Comparison of ENCODE assay signal across 14 cellular contexts in the genomic region with DNA sequence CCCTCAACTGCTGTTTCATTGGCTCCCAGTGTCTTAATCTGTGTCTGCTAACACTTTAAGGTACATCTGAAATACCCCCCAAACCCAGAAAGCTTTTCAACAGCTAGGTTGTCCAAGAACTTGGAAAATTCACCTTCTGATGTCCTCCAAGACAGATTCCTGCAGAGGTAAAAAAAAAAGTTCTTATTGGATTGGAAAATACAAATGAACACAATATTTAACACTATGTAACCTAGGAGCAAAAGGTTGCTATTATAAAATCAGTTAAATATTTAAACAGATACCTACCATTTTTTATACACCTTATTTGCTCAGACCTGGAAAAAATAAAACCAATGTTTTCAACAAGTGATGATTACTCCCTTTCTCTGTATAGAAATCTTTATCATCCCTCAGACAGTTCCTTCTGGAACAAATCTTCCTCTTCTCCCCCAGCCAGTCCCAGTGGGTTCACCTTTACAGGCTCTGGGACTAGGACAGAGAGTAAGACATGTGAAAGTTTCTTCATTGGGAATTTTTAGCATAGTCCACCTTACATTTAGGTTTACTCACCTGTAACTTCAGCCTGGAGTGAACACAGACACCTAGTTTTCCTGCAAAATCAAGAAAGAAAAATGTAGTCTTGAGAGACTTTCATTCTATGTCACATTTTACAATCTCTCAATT. TPM values are rescaled to one million over a fixed set of nuclear protein-coding genes. Genes with fewer than 3 reads are reported as not detected.
A peak's percentile ranks its signal among the peaks of the same experiment; 100 is the strongest.
DNase-seq lines count a peak whose midpoint lies in the region; ATAC-seq and TF ChIP-seq lines count a peak whose summit lies in the region.
"Had no signal": no experiment of that assay in that cellular context is flagged by ENCODE, and none has a peak within 500 bp of the region (broad histone marks: within the 10 kb centered on the region; RNA-seq: fewer than 3 reads in every experiment).

No MANE protein-coding gene starts in this region.

- ATAC-seq in HCT116 = no peak
- no peak for ATAC-seq in HG02759 (IDR thresholded peaks at IDR 0.05; ENCODE audit: unreplicated experiment)
- no peak for ATAC-seq in HG02973 (IDR thresholded peaks at IDR 0.05; ENCODE audit: unreplicated experiment)
- ATAC-seq in GM18867 (IDR thresholded peaks at IDR 0.05; ENCODE audit: unreplicated experiment) = no peak
- ATAC-seq: mucosa of descending colon had no signal

- H3K27ac Mint-ChIP-seq in CD8-positive, alpha-beta memory T cell = peak overlapping the region; percentile 27 to 96 (median 91)
- peak overlapping the region; percentile 57 for H3K27ac Mint-ChIP-seq in activated T-helper 1 cell treated with anti-CD3 and anti-CD28 coated beads, Interleukin-12 subunit alpha, Interleukin-12 subunit beta, Interleukin-2, Interleukin-4 antibody, amounts not matched to agents 30 ng/mL and 10 ng/mL and 1 ng/mL, durations not matched to agents 14 hours and 24 hours and 36 hours

- peaks cover 46 to 71% (median 51%) of the 10 kb centered on the region in 3 donors for H3K4me1 Mint-ChIP-seq in CD8-positive, alpha-beta memory T cell
- peaks cover 45% of the 10 kb centered on the region for H3K4me1 Mint-ChIP-seq in activated T-helper 1 cell treated with anti-CD3 and anti-CD28 coated beads, Interleukin-12 subunit alpha, Interleukin-12 subunit beta, Interleukin-2, Interleukin-4 antibody, amounts not matched to agents 30 ng/mL and 10 ng/mL and 1 ng/mL, durations not matched to agents 14 hours and 24 hours and 36 hours (ENCODE audit: low read depth)

- no peaks in the 10 kb centered on the region for H3K27me3 ChIP-seq in CD8-positive, alpha-beta memory T cell (ENCODE audit: insufficient read depth, low read length, poor library complexity, severe bottlenecking)
- H3K27me3 ChIP-seq in HCT116 (ENCODE audit: insufficient read depth, low read length) (no peaks in the 10 kb centered on the region), muscle layer of duodenum (ENCODE audit: low read depth, low read length) (no peaks in the 10 kb centered on the region)

- DNase-seq in CD8-positive, alpha-beta memory T cell = no peak
- no peak for DNase-seq in HCT116 (ENCODE audit: low read depth, low spot score)
- no peak for DNase-seq in activated T-helper 1 cell treated with anti-CD3 and anti-CD28 coated beads, Interleukin-12 subunit alpha, Interleukin-12 subunit beta, Interleukin-2, Interleukin-4 antibody, amounts not matched to agents 30 ng/mL and 10 ng/mL and 1 ng/mL, durations not matched to agents 14 hours and 24 hours and 36 hours (ENCODE audit: low spot score)
- DNase-seq in NCI-H2107 (lab: John Stamatoyannopoulos, UW) = no peak
- DNase-seq: anterior cingulate cortex, foreskin fibroblast, mucosa of descending colon, NCI-H2171 had no signal

- no peaks in the 10 kb centered on the region for H3K9me3 ChIP-seq in CD8-positive, alpha-beta memory T cell (ENCODE audit: low read length)
- H3K9me3 ChIP-seq in HCT116 (ENCODE audit: control insufficient read depth in 1 of 2, insufficient read depth in 1 of 2, low read depth in 1 of 2, low read length in 2 of 2) (no peaks in the 10 kb centered on the region), muscle layer of duodenum (ENCODE audit: control insufficient read depth in 1 of 2, low read length in 2 of 2) (no peaks in the 10 kb centered on the region)
- H3K9me3 ChIP-seq: mucosa of descending colon had no signal

- H3K36me3 Mint-ChIP-seq in CD8-positive, alpha-beta memory T cell = peaks cover 6 to 52% (median 24%) of the 10 kb centered on the region in 3 donors
- peaks cover 50% of the 10 kb centered on the region for H3K36me3 Mint-ChIP-seq in activated T-helper 1 cell treated with anti-CD3 and anti-CD28 coated beads, Interleukin-12 subunit alpha, Interleukin-12 subunit beta, Interleukin-2, Interleukin-4 antibody, amounts not matched to agents 30 ng/mL and 10 ng/mL and 1 ng/mL, durations not matched to agents 14 hours and 24 hours and 36 hours (ENCODE audit: low read depth)

- CTCF ChIA-PET in CD8-positive, alpha-beta memory T cell (lab: Charles Lee) = no interaction called here
- CTCF ChIA-PET in HCT116 (lab: Charles Lee) = no interaction called here

- peaks cover 35% of the 10 kb centered on the region for H3K36me3 ChIP-seq in CD8-positive, alpha-beta memory T cell (ENCODE audit: insufficient read depth, low read length)
- H3K36me3 ChIP-seq in HCT116 (ENCODE audit: control insufficient read depth in 1 of 2, insufficient read depth in 2 of 2, low read length in 2 of 2) = peaks cover 31 to 38% of the 10 kb centered on the region in 2 experiments
- H3K36me3 ChIP-seq in muscle layer of duodenum (ENCODE audit: control insufficient read depth in 1 of 2, insufficient read depth in 2 of 2, low read length in 2 of 2) = peaks cover 23 to 30% of the 10 kb centered on the region in 2 donors

- H3K4me3 ChIP-seq in CD8-positive, alpha-beta memory T cell (ENCODE audit: low read length) = no peak overlapping the region
- no peak overlapping the region for H3K4me3 ChIP-seq in HCT116 (replicated peaks in 1 of 2; ENCODE audit: low read depth in 1 of 2, low read length in 2 of 2)
- H3K4me3 ChIP-seq in muscle layer of duodenum (ENCODE audit: low read depth in 1 of 2, low read length in 2 of 2) = no peak overlapping the region
- H3K4me3 ChIP-seq: mucosa of descending colon had no signal

- peak overlapping the region; percentile 94 for H3K9ac ChIP-seq in HCT116 (ENCODE audit: low read length)

- peaks cover 33% of the 10 kb centered on the region for H4K20me1 ChIP-seq in HCT116 (ENCODE audit: insufficient read depth)

- no peak overlapping the region for H3K27ac ChIP-seq in CD8-positive, alpha-beta memory T cell (ENCODE audit: low read depth, low read length)
- H3K27ac ChIP-seq in HCT116 (ENCODE audit: low read depth, low read length) (peak overlapping the region; percentile 85), muscle layer of duodenum (ENCODE audit: low read length) (peak overlapping the region; percentile 90)

- peaks cover 55% of the 10 kb centered on the region for H3K79me2 ChIP-seq in HCT116 (ENCODE audit: insufficient read depth, low read length)

- H3K4me3 Mint-ChIP-seq in CD8-positive, alpha-beta memory T cell = peak overlapping the region in 6 of 7 donors; percentile 94 to 99 (median 98)
- peak overlapping the region; percentile 98 for H3K4me3 Mint-ChIP-seq in activated T-helper 1 cell treated with anti-CD3 and anti-CD28 coated beads, Interleukin-12 subunit alpha, Interleukin-12 subunit beta, Interleukin-2, Interleukin-4 antibody, amounts not matched to agents 30 ng/mL and 10 ng/mL and 1 ng/mL, durations not matched to agents 14 hours and 24 hours and 36 hours

- no peak for TF ChIP-seq POLR2A in HCT116 (IDR thresholded peaks at IDR 0.05; ENCODE audit: borderline replicate concordance, extremely low read depth, insufficient read depth, insufficient read length)

- no peak overlapping the region for H2AFZ ChIP-seq in HCT116 (ENCODE audit: low read depth, low read length, poor library complexity, severe bottlenecking)

- peaks cover 47% of the 10 kb centered on the region for H3K4me1 ChIP-seq in CD8-positive, alpha-beta memory T cell (ENCODE audit: insufficient read depth, low read length)
- H3K4me1 ChIP-seq in HCT116 (ENCODE audit: control insufficient read depth in 1 of 2, insufficient read depth in 2 of 2, low read length in 2 of 2) (peaks cover 38 to 69% of the 10 kb centered on the region in 2 experiments), muscle layer of duodenum (ENCODE audit: control insufficient read depth in 1 of 2, insufficient read depth in 2 of 2, low read length in 2 of 2) (peaks cover 16 to 22% of the 10 kb centered on the region in 2 donors)

- H3K4me2 ChIP-seq in HCT116 (ENCODE audit: low read length) = peak overlapping the region; percentile 87

- H3K27me3 Mint-ChIP-seq in CD8-positive, alpha-beta memory T cell = peaks cover 0 to 6% of the 10 kb centered on the region in 2 donors
- H3K27me3 Mint-ChIP-seq in activated T-helper 1 cell treated with anti-CD3 and anti-CD28 coated beads, Interleukin-12 subunit alpha, Interleukin-12 subunit beta, Interleukin-2, Interleukin-4 antibody, amounts not matched to agents 30 ng/mL and 10 ng/mL and 1 ng/mL, durations not matched to agents 14 hours and 24 hours and 36 hours (ENCODE audit: insufficient read depth) = peaks cover 5% of the 10 kb centered on the region

- POLR2A ChIA-PET in CD8-positive, alpha-beta memory T cell (lab: Charles Lee) = interaction anchor here (1.2 to 8.5 kb wide), 5 partner anchors 12 to 143 kb away, joined by 3 to 215 read pairs (median 5); a partner anchor contains a TSS
- POLR2A ChIA-PET in HCT116 (lab: Charles Lee) = interaction anchor here (0.7 to 9.9 kb wide), 10 partner anchors 9 to 261 kb away, joined by 3 to 343 read pairs (median 7); a partner anchor contains a TSS

- TF ChIP-seq RAD21 in HCT116 (IDR thresholded peaks at IDR 0.05; ENCODE audit: low read depth) = no peak

- TF ChIP-seq CTCF in HCT116 (IDR thresholded peaks at IDR 0.05 in 2 of 3, conservative IDR thresholded peaks at IDR 0.05 in 1 of 3; ENCODE audit: borderline replicate concordance in 1 of 3, insufficient read depth in 1 of 3, low read depth in 2 of 3, low read length in 2 of 3) = no peak

- RAD21 ChIA-PET in HCT116 (lab: Charles Lee; ENCODE audit: low non-redundant PET in 1 of 2, low total read pairs in 2 of 2, uncharacterized antibody in 2 of 2, unreplicated experiment in 2 of 2) = no interaction called here

- BruUV-seq in HCT116 (replicated peaks; lab: Mats Ljungman, UMichigan) = no TSS peak

- no peaks in the 10 kb centered on the region for H3K9me2 ChIP-seq in HCT116 (ENCODE audit: insufficient read depth)

- intact Hi-C loops in HCT116 (cut with micrococcal nuclease) = no loop called here
- intact Hi-C loops in activated T-helper 1 cell treated with anti-CD3 and anti-CD28 coated beads, Interleukin-12 subunit alpha, Interleukin-12 subunit beta, Interleukin-2, Interleukin-4 antibody, amounts not matched to agents 30 ng/mL and 10 ng/mL and 1 ng/mL, durations not matched to agents 14 hours and 24 hours and 36 hours (cut with micrococcal nuclease) = no loop called here

- H3K9me3 Mint-ChIP-seq in CD8-positive, alpha-beta memory T cell = peaks cover 0 to 5% (median 0%) of the 10 kb centered on the region in 5 donors
- no peaks in the 10 kb centered on the region for H3K9me3 Mint-ChIP-seq in activated T-helper 1 cell treated with anti-CD3 and anti-CD28 coated beads, Interleukin-12 subunit alpha, Interleukin-12 subunit beta, Interleukin-2, Interleukin-4 antibody, amounts not matched to agents 30 ng/mL and 10 ng/mL and 1 ng/mL, durations not matched to agents 14 hours and 24 hours and 36 hours

RNA-seq across cellular contexts. Expression of a gene that starts 13.3 kb away (rescaled TPM):
- 100 to 1,000 TPM; 124 to 131 TPM for total RNA-seq in CD8-positive, alpha-beta memory T cell
- 42.4 TPM for polyA plus RNA-seq in CD8-positive, alpha-beta memory T cell
- total RNA-seq in HCT116 (2021; ENCODE audit: unreplicated experiment) = 111 TPM
- polyA plus RNA-seq in HCT116 (2012) = 113 and 122 TPM in 2 replicates
- total RNA-seq in activated T-helper 1 cell treated with anti-CD3 and anti-CD28 coated beads, Interleukin-12 subunit alpha, Interleukin-12 subunit beta, Interleukin-2, Interleukin-4 antibody, amounts not matched to agents 30 ng/mL and 10 ng/mL and 1 ng/mL, durations not matched to agents 14 hours and 24 hours and 36 hours = 156 and 161 TPM in 2 replicates

RNA-seq across cellular contexts. Expression of a gene that starts 20.0 kb away (rescaled TPM):
- under 1 TPM in 1 of 2 experiments, not detected in 1; 0.50 TPM for total RNA-seq in CD8-positive, alpha-beta memory T cell
- polyA plus RNA-seq in CD8-positive, alpha-beta memory T cell = 0.66 TPM
- total RNA-seq in HCT116 (2021; ENCODE audit: unreplicated experiment) = not detected
- 0.22 and 0.64 TPM in 2 replicates for polyA plus RNA-seq in HCT116 (2012)
- total RNA-seq in activated T-helper 1 cell treated with anti-CD3 and anti-CD28 coated beads, Interleukin-12 subunit alpha, Interleukin-12 subunit beta, Interleukin-2, Interleukin-4 antibody, amounts not matched to agents 30 ng/mL and 10 ng/mL and 1 ng/mL, durations not matched to agents 14 hours and 24 hours and 36 hours = 1.2 and 1.3 TPM in 2 replicates
- total RNA-seq: mucosa of descending colon; T-helper 2 cell treated with Interferon-gamma antibody and Interleukin-4, amounts not matched to agents 100 ng/mL and 5 ng/mL, for 36 hours; urinary bladder had no signal
- polyA plus RNA-seq: urinary bladder had no signal

RNA-seq across cellular contexts. Expression of a gene that starts 20.8 kb away (rescaled TPM):
- total RNA-seq in CD8-positive, alpha-beta memory T cell = 10 to 100 TPM; 34.7 to 35.3 TPM
- 37.2 TPM for polyA plus RNA-seq in CD8-positive, alpha-beta memory T cell
- 29.5 TPM for total RNA-seq in HCT116 (2021; ENCODE audit: unreplicated experiment)
- 38.0 and 43.6 TPM in 2 replicates for polyA plus RNA-seq in HCT116 (2012)
- total RNA-seq in activated T-helper 1 cell treated with anti-CD3 and anti-CD28 coated beads, Interleukin-12 subunit alpha, Interleukin-12 subunit beta, Interleukin-2, Interleukin-4 antibody, amounts not matched to agents 30 ng/mL and 10 ng/mL and 1 ng/mL, durations not matched to agents 14 hours and 24 hours and 36 hours = 34.2 and 39.9 TPM in 2 replicates

RNA-seq across cellular contexts. Expression of a gene that starts 28.0 kb away (rescaled TPM):
- total RNA-seq in CD8-positive, alpha-beta memory T cell = 100 to 1,000 TPM; 426 to 430 TPM
- polyA plus RNA-seq in CD8-positive, alpha-beta memory T cell = 180 TPM
- total RNA-seq in HCT116 (2021; ENCODE audit: unreplicated experiment) = 418 TPM
- 519 and 571 TPM in 2 replicates for polyA plus RNA-seq in HCT116 (2012)
- 397 and 399 TPM in 2 replicates for total RNA-seq in activated T-helper 1 cell treated with anti-CD3 and anti-CD28 coated beads, Interleukin-12 subunit alpha, Interleukin-12 subunit beta, Interleukin-2, Interleukin-4 antibody, amounts not matched to agents 30 ng/mL and 10 ng/mL and 1 ng/mL, durations not matched to agents 14 hours and 24 hours and 36 hours

RNA-seq across cellular contexts. Expression of a gene that starts 47.4 kb away (rescaled TPM):
- 100 to 1,000 TPM; 112 to 126 TPM for total RNA-seq in CD8-positive, alpha-beta memory T cell
- 81.2 TPM for polyA plus RNA-seq in CD8-positive, alpha-beta memory T cell
- total RNA-seq in HCT116 (2021; ENCODE audit: unreplicated experiment) = 55.5 TPM
- polyA plus RNA-seq in HCT116 (2012) = 49.2 and 53.3 TPM in 2 replicates
- 155 and 158 TPM in 2 replicates for total RNA-seq in activated T-helper 1 cell treated with anti-CD3 and anti-CD28 coated beads, Interleukin-12 subunit alpha, Interleukin-12 subunit beta, Interleukin-2, Interleukin-4 antibody, amounts not matched to agents 30 ng/mL and 10 ng/mL and 1 ng/mL, durations not matched to agents 14 hours and 24 hours and 36 hours
